In genomic region chr22:39714321-39714720, GRCh38 we compare ENCODE assay signal across 16 cellular contexts.
DNase-seq lines count a peak whose midpoint lies in the region; ATAC-seq and TF ChIP-seq lines count a peak whose summit lies in the region.
"Had no signal": no experiment of that assay in that cellular context is flagged by ENCODE, and none has a peak within 500 bp of the region (broad histone marks: within the 10 kb centered on the region; RNA-seq: fewer than 3 reads in every experiment).

No MANE protein-coding gene starts in this region.

- H4K20me1 ChIP-seq in DND-41 (ENCODE audit: insufficient read depth, low read length): no peaks in the 10 kb centered on the region

- no peaks in the 10 kb centered on the region for H3K27me3 ChIP-seq in CD4-positive, CD25-positive, alpha-beta regulatory T cell (ENCODE audit: control insufficient read depth, insufficient read depth, low read length)
- H3K27me3 ChIP-seq in DND-41 (ENCODE audit: insufficient read depth, low read length, poor library complexity): no peaks in the 10 kb centered on the region
- no peaks in the 10 kb centered on the region for H3K27me3 ChIP-seq in naive thymus-derived CD4-positive, alpha-beta T cell (ENCODE audit: control insufficient read depth in 2 of 2, insufficient read depth in 2 of 2, low read length in 2 of 2)
- H3K27me3 ChIP-seq: BE2C had no signal

- H3K4me3 Mint-ChIP-seq in CD4-positive, CD25-positive, alpha-beta regulatory T cell: no peak overlapping the region
- no peak overlapping the region for H3K4me3 Mint-ChIP-seq in naive thymus-derived CD4-positive, alpha-beta T cell
- H3K4me3 Mint-ChIP-seq in T-cell: no peak overlapping the region
- H3K4me3 Mint-ChIP-seq: CD8-positive, alpha-beta T cell; GM23338; H9 had no signal

- H3K4me1 Mint-ChIP-seq in CD4-positive, CD25-positive, alpha-beta regulatory T cell: peaks cover 0 to 2% (median 0%) of the 10 kb centered on the region in 4 donors
- peaks cover 0 to 6% (median 2%) of the 10 kb centered on the region in 7 donors for H3K4me1 Mint-ChIP-seq in naive thymus-derived CD4-positive, alpha-beta T cell
- H3K4me1 Mint-ChIP-seq in T-cell: peaks cover 0 to 3% (median 0%) of the 10 kb centered on the region in 3 donors

- no peaks in the 10 kb centered on the region for H3K27me3 Mint-ChIP-seq in CD4-positive, CD25-positive, alpha-beta regulatory T cell
- peaks cover 0 to 21% (median 0%) of the 10 kb centered on the region in 5 donors for H3K27me3 Mint-ChIP-seq in naive thymus-derived CD4-positive, alpha-beta T cell
- H3K27me3 Mint-ChIP-seq in T-cell: peaks cover 0 to 8% of the 10 kb centered on the region in 2 donors

- DNase-seq in CD4-positive, CD25-positive, alpha-beta regulatory T cell: no peak
- DNase-seq in DND-41 (no peak), posterior vena cava (ENCODE audit: low spot score) (peak; percentile 52), T-cell (no peak), NCI-H446 treated with DMSO at 0.1 percent for 48 hours (lab: John Stamatoyannopoulos, UW) (no peak)
- no peak for DNase-seq in naive thymus-derived CD4-positive, alpha-beta T cell
- DNase-seq: BE2C; Caco-2; CD8-positive, alpha-beta T cell; GF-D8; H9 had no signal

- H3K36me3 Mint-ChIP-seq in CD4-positive, CD25-positive, alpha-beta regulatory T cell: no peaks in the 10 kb centered on the region
- no peaks in the 10 kb centered on the region for H3K36me3 Mint-ChIP-seq in naive thymus-derived CD4-positive, alpha-beta T cell
- H3K36me3 Mint-ChIP-seq in T-cell: no peaks in the 10 kb centered on the region
- H3K36me3 Mint-ChIP-seq: CD8-positive, alpha-beta T cell; IgD-negative memory B cell had no signal

- H3K9ac ChIP-seq in DND-41 (ENCODE audit: low read depth, low read length): no peak overlapping the region

- H3K79me2 ChIP-seq in DND-41 (ENCODE audit: insufficient read depth, low read length): no peaks in the 10 kb centered on the region

- no peaks in the 10 kb centered on the region for H3K9me3 Mint-ChIP-seq in CD4-positive, CD25-positive, alpha-beta regulatory T cell
- peaks cover 0 to 2% (median 0%) of the 10 kb centered on the region in 11 donors for H3K9me3 Mint-ChIP-seq in naive thymus-derived CD4-positive, alpha-beta T cell
- H3K9me3 Mint-ChIP-seq in T-cell: no peaks in the 10 kb centered on the region
- H3K9me3 Mint-ChIP-seq: CD8-positive, alpha-beta T cell; GM23338; H9; IgD-negative memory B cell had no signal

- H3K36me3 ChIP-seq in CD4-positive, CD25-positive, alpha-beta regulatory T cell (ENCODE audit: control insufficient read depth, insufficient read depth, low read length): no peaks in the 10 kb centered on the region
- no peaks in the 10 kb centered on the region for H3K36me3 ChIP-seq in DND-41 (ENCODE audit: insufficient read depth, low read length)
- no peaks in the 10 kb centered on the region for H3K36me3 ChIP-seq in naive thymus-derived CD4-positive, alpha-beta T cell (ENCODE audit: control insufficient read depth in 2 of 3, insufficient read depth in 3 of 3, low read length in 3 of 3)
- H3K36me3 ChIP-seq: BE2C had no signal

- CTCF ChIA-PET in naive thymus-derived CD4-positive, alpha-beta T cell (lab: Charles Lee): no interaction called here
- CTCF ChIA-PET in T-cell (lab: Charles Lee): no interaction called here

- POLR2A ChIA-PET in naive thymus-derived CD4-positive, alpha-beta T cell (lab: Charles Lee): no interaction called here
- POLR2A ChIA-PET in T-cell (lab: Charles Lee): no interaction called here

- no peaks in the 10 kb centered on the region for H3K9me3 ChIP-seq in CD4-positive, CD25-positive, alpha-beta regulatory T cell (ENCODE audit: control insufficient read depth in 2 of 2, low read length in 2 of 2)
- no peaks in the 10 kb centered on the region for H3K9me3 ChIP-seq in DND-41 (ENCODE audit: insufficient read depth, low read length, severe bottlenecking)
- no peaks in the 10 kb centered on the region for H3K9me3 ChIP-seq in naive thymus-derived CD4-positive, alpha-beta T cell (ENCODE audit: control insufficient read depth in 2 of 3, low read length in 3 of 3)
- H3K9me3 ChIP-seq: A549, BE2C, Caco-2 had no signal

- intact Hi-C loops in naive thymus-derived CD4-positive, alpha-beta T cell (cut with micrococcal nuclease): no loop called here
- intact Hi-C loops in posterior vena cava (cut with DNase I): no loop called here

- H3K27ac ChIP-seq in CD4-positive, CD25-positive, alpha-beta regulatory T cell (ENCODE audit: insufficient read depth, low read length, poor library complexity, severe bottlenecking): no peak overlapping the region
- no peak overlapping the region for H3K27ac ChIP-seq in DND-41 (ENCODE audit: low read length)
- H3K27ac ChIP-seq in naive thymus-derived CD4-positive, alpha-beta T cell (ENCODE audit: low read depth, low read length): no peak overlapping the region
- H3K27ac ChIP-seq: A549, C4-2B had no signal

- H3K4me1 ChIP-seq in CD4-positive, CD25-positive, alpha-beta regulatory T cell (ENCODE audit: control insufficient read depth, insufficient read depth, low read length, poor library complexity, severe bottlenecking): no peaks in the 10 kb centered on the region
- no peaks in the 10 kb centered on the region for H3K4me1 ChIP-seq in DND-41 (ENCODE audit: insufficient read depth, low read length)
- no peaks in the 10 kb centered on the region for H3K4me1 ChIP-seq in naive thymus-derived CD4-positive, alpha-beta T cell (ENCODE audit: control insufficient read depth in 2 of 2, insufficient read depth in 2 of 2, low read length in 2 of 2)
- H3K4me1 ChIP-seq: A549, BE2C had no signal

- H2AFZ ChIP-seq in DND-41 (ENCODE audit: low read depth, low read length): no peak overlapping the region

- H3K4me3 ChIP-seq in CD4-positive, CD25-positive, alpha-beta regulatory T cell (ENCODE audit: low read depth, low read length): no peak overlapping the region
- H3K4me3 ChIP-seq in DND-41 (ENCODE audit: low read depth in 1 of 2, low read length in 2 of 2): no peak overlapping the region
- no peak overlapping the region for H3K4me3 ChIP-seq in naive thymus-derived CD4-positive, alpha-beta T cell (ENCODE audit: low read length)
- H3K4me3 ChIP-seq: A549, GM23338 had no signal

- no peak for ATAC-seq in CD4-positive, CD25-positive, alpha-beta regulatory T cell (ENCODE audit: low read depth in 2 of 2)
- ATAC-seq in DND-41 (ENCODE audit: insufficient read depth, low read depth) (0 out of 3 replicates have a peak, but pooled peaks have one; percentile 14), GM21723 (IDR thresholded peaks at IDR 0.05; ENCODE audit: unreplicated experiment) (no peak), T-cell (replicated peaks in 1 of 4) (no peak)
- peak; percentile 20 for ATAC-seq in naive thymus-derived CD4-positive, alpha-beta T cell
- ATAC-seq: CD8-positive, alpha-beta T cell had no signal

- peak overlapping the region in 2 of 3 donors; percentile 37 to 52 for H3K27ac Mint-ChIP-seq in CD4-positive, CD25-positive, alpha-beta regulatory T cell
- no peak overlapping the region for H3K27ac Mint-ChIP-seq in naive thymus-derived CD4-positive, alpha-beta T cell
- no peak overlapping the region for H3K27ac Mint-ChIP-seq in T-cell
- H3K27ac Mint-ChIP-seq: CD8-positive, alpha-beta T cell; GM23338; IgD-negative memory B cell had no signal

- H3K4me2 ChIP-seq in DND-41 (ENCODE audit: insufficient read depth, low read length): no peak overlapping the region
- H3K4me2 ChIP-seq: A549, GM23338 had no signal

- no peak for TF ChIP-seq CTCF in DND-41 (IDR thresholded peaks at IDR 0.05; ENCODE audit: borderline replicate concordance, extremely low read depth, low read length, poor library complexity, severe bottlenecking)

Comparison
In these comparisons a context has a peak if more than half of its experiments do, and no peak if none do; other contexts are left out.
1. ATAC-seq: peak in DND-41 (single experiment) and naive thymus-derived CD4-positive, alpha-beta T cell (single experiment); none in CD4-positive, CD25-positive, alpha-beta regulatory T cell (0 of 2), GM21723 (single experiment) and T-cell (0 of 4).
2. H3K27ac Mint-ChIP-seq: peak in CD4-positive, CD25-positive, alpha-beta regulatory T cell (2 of 3); none in naive thymus-derived CD4-positive, alpha-beta T cell (0 of 9) and T-cell (0 of 2).